ENCODE assay signal across 16 cellular contexts in the genomic region with DNA sequence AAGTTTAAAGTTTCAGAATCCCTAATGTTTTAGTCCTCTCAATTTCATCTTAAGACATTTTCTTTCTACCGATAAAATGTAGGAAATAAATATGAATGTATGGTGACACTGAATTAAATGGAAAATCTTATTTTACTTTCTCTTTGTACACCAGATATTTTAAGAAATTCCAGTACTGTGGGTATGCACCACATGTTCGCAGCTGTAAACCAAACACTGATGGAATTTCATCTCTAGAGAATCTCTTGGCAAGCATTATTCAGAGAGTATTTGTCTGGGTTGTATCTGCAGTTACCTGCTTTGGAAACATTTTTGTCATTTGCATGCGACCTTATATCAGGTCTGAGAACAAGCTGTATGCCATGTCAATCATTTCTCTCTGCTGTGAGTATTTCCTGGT. TPM values are rescaled to one million over a fixed set of nuclear protein-coding genes. Genes with fewer than 3 reads are reported as not detected.
DNase-seq lines count a peak whose midpoint lies in the region; ATAC-seq and TF ChIP-seq lines count a peak whose summit lies in the region.
"Had no signal": no experiment of that assay in that cellular context is flagged by ENCODE, and none has a peak within 500 bp of the region (broad histone marks: within the 10 kb centered on the region; RNA-seq: fewer than 3 reads in every experiment).

No MANE protein-coding gene starts in this region.

- peak overlapping the region; percentile 61 for H3K4me3 Mint-ChIP-seq in osteocyte (ENCODE audit: unreplicated experiment)

- DNase-seq in AG20443 (ENCODE audit: low spot score) (peak; percentile 14), NCI-H526 treated with DMSO at 0.1 percent for 48 hours (lab: John Stamatoyannopoulos, UW) (peak; percentile 11), fibroblast of lung (ENCODE audit: low read depth in 2 of 2) (no peak), osteocyte (ENCODE audit: extremely low spot score, unreplicated experiment) (no peak), cerebellar cortex (ENCODE audit: low spot score) (no peak)
- DNase-seq: AML-193, NCI-H1092 treated with DMSO at 0.1 percent for 48 hours, NCI-H510A, PC-9, SIG-M5 had no signal

- H3K4me1 Mint-ChIP-seq in osteocyte (ENCODE audit: unreplicated experiment) = peaks cover 16% of the 10 kb centered on the region

- no peaks in the 10 kb centered on the region for H4K20me1 ChIP-seq in fibroblast of lung (ENCODE audit: control insufficient read depth, extremely low read depth, insufficient read depth, low read length)

- H3K79me2 ChIP-seq in fibroblast of lung (ENCODE audit: control insufficient read depth, insufficient read depth, low read length) = no peaks in the 10 kb centered on the region

- H3K27me3 ChIP-seq in fibroblast of lung (ENCODE audit: control insufficient read depth, insufficient read depth, low read length) = peaks cover 3% of the 10 kb centered on the region

- peak overlapping the region; percentile 64 for H3K4me2 ChIP-seq in fibroblast of lung (ENCODE audit: extremely low read depth, insufficient read depth, low read length)
- H3K4me2 ChIP-seq: A549, PC-9 had no signal

- no peak overlapping the region for H3K4me3 ChIP-seq in fibroblast of lung (replicated peaks in 1 of 4; ENCODE audit: control extremely low read depth in 1 of 4, insufficient read depth in 1 of 4, low read depth in 3 of 4, low read length in 4 of 4)
- H3K4me3 ChIP-seq: A549, PC-9 had no signal

- H2AFZ ChIP-seq in fibroblast of lung (ENCODE audit: low read length) = no peak overlapping the region
- H2AFZ ChIP-seq: PC-9 had no signal

- no peak overlapping the region for H3K27ac ChIP-seq in fibroblast of lung (ENCODE audit: insufficient read depth, low read length)
- H3K27ac ChIP-seq: A549, C4-2B, PC-9, RWPE1 had no signal

- H3K27me3 Mint-ChIP-seq in osteocyte (ENCODE audit: unreplicated experiment) = peaks cover 37% of the 10 kb centered on the region

- TF ChIP-seq CTCF in fibroblast of lung (conservative IDR thresholded peaks at IDR 0.05 in 1 of 2, IDR thresholded peaks at IDR 0.05 in 1 of 2; ENCODE audit: low read depth in 1 of 2, low read length in 2 of 2) = no peak
- TF ChIP-seq CTCF in osteocyte (IDR thresholded peaks at IDR 0.05) = no peak

- no peaks in the 10 kb centered on the region for H3K9me3 Mint-ChIP-seq in osteocyte (ENCODE audit: unreplicated experiment)

- H3K9me3 ChIP-seq in fibroblast of lung (ENCODE audit: control insufficient read depth, insufficient read depth, low read depth, low read length) = no peaks in the 10 kb centered on the region
- H3K9me3 ChIP-seq: A549 had no signal

- no peak for ATAC-seq in HG03039 (IDR thresholded peaks at IDR 0.05; ENCODE audit: unreplicated experiment)
- ATAC-seq in GM21717 (IDR thresholded peaks at IDR 0.05; ENCODE audit: unreplicated experiment) = no peak
- ATAC-seq: A549, SK-N-SH treated with all-trans-retinoic acid at 6 μM for 48 hours had no signal

- H3K27ac Mint-ChIP-seq in osteocyte (ENCODE audit: unreplicated experiment) = peak overlapping the region; percentile 70

- H3K36me3 ChIP-seq in fibroblast of lung (ENCODE audit: control insufficient read depth, insufficient read depth, low read length) = no peaks in the 10 kb centered on the region

- no peaks in the 10 kb centered on the region for H3K36me3 Mint-ChIP-seq in osteocyte (ENCODE audit: unreplicated experiment)

- no peaks in the 10 kb centered on the region for H3K4me1 ChIP-seq in fibroblast of lung (ENCODE audit: control insufficient read depth, extremely low read depth, insufficient read depth, low read length)
- H3K4me1 ChIP-seq: A549 had no signal

- H3K9ac ChIP-seq in fibroblast of lung (ENCODE audit: insufficient read depth, low read length) = no peak overlapping the region

RNA-seq across cellular contexts. Expression of a gene that starts 26.9 kb away (rescaled TPM):
- total RNA-seq in fibroblast of lung (7.2 and 11.2 TPM in 2 replicates), osteocyte (8.3 and 9.7 TPM in 2 replicates)
- 11.8 and 18.7 TPM in 2 replicates for polyA plus RNA-seq in fibroblast of lung
- polyA plus RNA-seq in fibroblast of lung (2012) = 7.8 and 13.0 TPM in 2 replicates
- polyA minus RNA-seq in fibroblast of lung (ENCODE audit: low replicate concordance) = 12.2 and 22.9 TPM in 2 replicates

RNA-seq across cellular contexts. Expression of a gene that starts 27.3 kb away (rescaled TPM):
- total RNA-seq in fibroblast of lung (35.7 and 38.6 TPM in 2 replicates), osteocyte (22.7 and 25.9 TPM in 2 replicates)
- polyA plus RNA-seq in fibroblast of lung = 28.3 and 34.8 TPM in 2 replicates
- 17.2 and 20.2 TPM in 2 replicates for polyA plus RNA-seq in fibroblast of lung (2012)
- polyA minus RNA-seq in fibroblast of lung (ENCODE audit: low replicate concordance) = 1.8 and 5.0 TPM in 2 replicates

Comparison
In these comparisons a context has a peak if more than half of its experiments do, and no peak if none do; other contexts are left out.
1. DNase-seq: peak in AG20443 (single experiment) and NCI-H526 treated with DMSO at 0.1 percent for 48 hours (single experiment); none in fibroblast of lung (0 of 2), osteocyte (single experiment) and cerebellar cortex (single experiment).